Comparison of ENCODE assay signal across 19 cellular contexts in genomic region chr2:120817136-120817955, GRCh38.
"Had no signal": no experiment of that assay in that cellular context is flagged by ENCODE, and none has a peak within 500 bp of the region (broad histone marks: within the 10 kb centered on the region; RNA-seq: fewer than 3 reads in every experiment).

No MANE protein-coding gene starts in this region.

- H3K9me3 Mint-ChIP-seq: activated naive CD8-positive, alpha-beta T cell treated with anti-CD3 and anti-CD28 coated beads, Interleukin-2, amount 50 U/mL, for 24 hours; activated T-helper 1 cell treated with anti-CD3 and anti-CD28 coated beads, Interleukin-12 subunit alpha, Interleukin-12 subunit beta, Interleukin-2, Interleukin-4 antibody, amounts not matched to agents 30 ng/mL and 10 ng/mL and 1 ng/mL, durations not matched to agents 14 hours and 24 hours and 36 hours; nephron progenitor cell; stimulated activated effector memory CD8-positive, alpha-beta T cell treated with anti-CD3 and anti-CD28 coated beads, Interleukin-12 subunit alpha, Interleukin-12 subunit beta, amount 100 ng/mL, for 72 hours had no signal

- ATAC-seq: activated naive CD8-positive, alpha-beta T cell treated with anti-CD3 and anti-CD28 coated beads, Interleukin-2, amount 50 U/mL, for 24 hours; stimulated activated effector memory CD8-positive, alpha-beta T cell treated with anti-CD3 and anti-CD28 coated beads, Interleukin-12 subunit alpha, Interleukin-12 subunit beta, amount 100 ng/mL, for 72 hours had no signal

- H3K9me3 ChIP-seq: pancreas, SK-N-SH, thyroid gland had no signal

- H3K4me1 Mint-ChIP-seq: activated naive CD8-positive, alpha-beta T cell treated with anti-CD3 and anti-CD28 coated beads, Interleukin-2, amount 50 U/mL, for 24 hours; stimulated activated effector memory CD8-positive, alpha-beta T cell treated with anti-CD3 and anti-CD28 coated beads, Interleukin-12 subunit alpha, Interleukin-12 subunit beta, amount 100 ng/mL, for 72 hours had no signal

- H3K4me3 ChIP-seq: coronary artery, pancreas, thyroid gland had no signal

- H3K27me3 Mint-ChIP-seq: activated naive CD8-positive, alpha-beta T cell treated with anti-CD3 and anti-CD28 coated beads, Interleukin-2, amount 50 U/mL, for 24 hours had no signal

- H3K27ac ChIP-seq: epithelial cell of prostate, pancreas, thyroid gland, VCaP had no signal

- H3K36me3 ChIP-seq: pancreas, thyroid gland had no signal

- H3K27ac Mint-ChIP-seq: activated naive CD8-positive, alpha-beta T cell treated with anti-CD3 and anti-CD28 coated beads, Interleukin-2, amount 50 U/mL, for 24 hours; activated T-helper 1 cell treated with anti-CD3 and anti-CD28 coated beads, Interleukin-12 subunit alpha, Interleukin-12 subunit beta, Interleukin-2, Interleukin-4 antibody, amounts not matched to agents 30 ng/mL and 10 ng/mL and 1 ng/mL, durations not matched to agents 14 hours and 24 hours and 36 hours; nephron progenitor cell; stimulated activated effector memory CD8-positive, alpha-beta T cell treated with anti-CD3 and anti-CD28 coated beads, Interleukin-12 subunit alpha, Interleukin-12 subunit beta, amount 100 ng/mL, for 72 hours had no signal

- H3K36me3 Mint-ChIP-seq: stimulated activated effector memory CD8-positive, alpha-beta T cell treated with anti-CD3 and anti-CD28 coated beads, Interleukin-12 subunit alpha, Interleukin-12 subunit beta, amount 100 ng/mL, for 72 hours had no signal

- DNase-seq: activated CD4-positive, alpha-beta T cell treated with anti-CD3 and anti-CD28 coated beads for 4 hours; activated naive CD4-positive, alpha-beta T cell; activated naive CD8-positive, alpha-beta T cell treated with anti-CD3 and anti-CD28 coated beads, Interleukin-2, amount 50 U/mL, for 24 hours; effector CD4-positive, alpha-beta T cell; hippocampal formation; kidney glomerular epithelial cell; mammary epithelial cell; nephron progenitor cell; retina; SK-N-SH; small intestine; T-helper 1 cell; thyroid gland had no signal

- H3K9ac ChIP-seq: SK-N-SH had no signal

- H3K4me1 ChIP-seq: pancreas had no signal

- H3K4me2 ChIP-seq: SK-N-SH had no signal

- H3K4me3 Mint-ChIP-seq: activated naive CD8-positive, alpha-beta T cell treated with anti-CD3 and anti-CD28 coated beads, Interleukin-2, amount 50 U/mL, for 24 hours; activated T-helper 1 cell treated with anti-CD3 and anti-CD28 coated beads, Interleukin-12 subunit alpha, Interleukin-12 subunit beta, Interleukin-2, Interleukin-4 antibody, amounts not matched to agents 30 ng/mL and 10 ng/mL and 1 ng/mL, durations not matched to agents 14 hours and 24 hours and 36 hours; nephron progenitor cell; stimulated activated effector memory CD8-positive, alpha-beta T cell treated with anti-CD3 and anti-CD28 coated beads, Interleukin-12 subunit alpha, Interleukin-12 subunit beta, amount 100 ng/mL, for 72 hours had no signal

- H3K27me3 ChIP-seq: pancreas, thyroid gland had no signal
